Comparison of ENCODE assay signal across 26 cellular contexts in the genomic region with DNA sequence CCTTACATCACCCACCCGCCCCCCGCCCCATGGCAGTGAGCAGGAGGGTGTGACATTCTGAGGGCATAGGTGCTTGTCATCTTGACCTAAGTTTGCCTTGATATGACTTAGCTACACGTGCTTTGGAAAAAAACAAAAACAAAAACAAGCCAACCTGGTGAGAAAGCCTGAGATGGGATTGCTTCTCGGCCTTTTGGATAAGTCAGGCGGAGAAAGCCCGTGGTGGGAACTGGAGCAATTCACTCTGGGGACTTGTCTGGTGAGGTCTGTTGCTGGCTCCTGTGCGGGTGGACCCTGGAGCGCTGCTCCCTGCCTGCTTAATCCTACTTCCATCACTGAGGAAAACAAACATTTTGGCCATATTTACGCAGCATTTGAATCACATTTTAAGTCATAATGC.
"Had no signal": no experiment of that assay in that cellular context is flagged by ENCODE, and none has a peak within 500 bp of the region (broad histone marks: within the 10 kb centered on the region; RNA-seq: fewer than 3 reads in every experiment).

No MANE protein-coding gene starts in this region.

- H3K36me3 ChIP-seq: esophagus squamous epithelium, gastroesophageal sphincter, neural progenitor cell, ovary, prostate gland, right lobe of liver, spleen, tibial nerve had no signal

- H3K9ac ChIP-seq: neural progenitor cell had no signal

- H3K27ac Mint-ChIP-seq: immature natural killer cell; natural killer cell; neural progenitor cell; stimulated activated naive B cell treated with anti-CD40 and anti-IgM and Interleukin-4, amounts not matched to agents 10 μg/mL and 1 μg/mL and 100 μg/mL, for 72 hours; stimulated activated naive CD8-positive, alpha-beta T cell treated with anti-CD3 and anti-CD28 coated beads, Interleukin-15, amount 100 ng/mL, for 72 hours had no signal

- H3K9me3 ChIP-seq: esophagus squamous epithelium, gastroesophageal sphincter, mucosa of descending colon, ovary, prostate gland, right lobe of liver, spleen, testis, tibial nerve had no signal

- H3K4me1 Mint-ChIP-seq: central memory CD8-positive, alpha-beta T cell; immature natural killer cell; natural killer cell; stimulated activated naive B cell treated with anti-CD40 and anti-IgM and Interleukin-4, amounts not matched to agents 10 μg/mL and 1 μg/mL and 100 μg/mL, for 72 hours; stimulated activated naive CD8-positive, alpha-beta T cell treated with anti-CD3 and anti-CD28 coated beads, Interleukin-15, amount 100 ng/mL, for 72 hours had no signal

- FAIRE-seq: endometrium, keratinocyte had no signal

- H3K27me3 ChIP-seq: gastroesophageal sphincter, neural progenitor cell, ovary, right lobe of liver, testis, tibial nerve had no signal

- H3K4me3 Mint-ChIP-seq: central memory CD8-positive, alpha-beta T cell; immature natural killer cell; natural killer cell; neural progenitor cell; stimulated activated naive B cell treated with anti-CD40 and anti-IgM and Interleukin-4, amounts not matched to agents 10 μg/mL and 1 μg/mL and 100 μg/mL, for 72 hours; stimulated activated naive CD8-positive, alpha-beta T cell treated with anti-CD3 and anti-CD28 coated beads, Interleukin-15, amount 100 ng/mL, for 72 hours had no signal

- H3K27ac ChIP-seq: dorsolateral prefrontal cortex, epithelial cell of prostate, esophagus squamous epithelium, gastroesophageal sphincter, neural progenitor cell, ovary, prostate gland, right lobe of liver, spleen, testis, tibial nerve had no signal

- ATAC-seq: gastroesophageal sphincter; natural killer cell; stimulated activated naive B cell treated with anti-CD40 and anti-IgM and Interleukin-4, amounts not matched to agents 10 μg/mL and 1 μg/mL and 100 μg/mL, for 72 hours; stimulated activated naive CD8-positive, alpha-beta T cell treated with anti-CD3 and anti-CD28 coated beads, Interleukin-15, amount 100 ng/mL, for 72 hours had no signal

- H3K9me3 Mint-ChIP-seq: central memory CD8-positive, alpha-beta T cell; natural killer cell; stimulated activated naive B cell treated with anti-CD40 and anti-IgM and Interleukin-4, amounts not matched to agents 10 μg/mL and 1 μg/mL and 100 μg/mL, for 72 hours; stimulated activated naive CD8-positive, alpha-beta T cell treated with anti-CD3 and anti-CD28 coated beads, Interleukin-15, amount 100 ng/mL, for 72 hours had no signal

- H3K4me3 ChIP-seq: dorsolateral prefrontal cortex, esophagus squamous epithelium, gastroesophageal sphincter, mucosa of descending colon, neural progenitor cell, ovary, prostate gland, right lobe of liver, spleen, testis, tibial nerve had no signal

- DNase-seq: cortex of kidney; dorsolateral prefrontal cortex; effector CD8-positive, alpha-beta T cell; esophagus squamous epithelium; glutamatergic neuron; immature natural killer cell; left colon; mucosa of descending colon; natural killer cell; nucleus accumbens; ovary; right lobe of liver; spleen; stimulated activated CD4-positive, alpha-beta T cell treated with anti-CD3 and anti-CD28 coated beads, Interleukin-2, amount 100 ng/mL, for 24 hours; stimulated activated CD4-positive, alpha-beta T cell treated with anti-CD3 and anti-CD28 coated beads, Interleukin-4, amount 100 ng/mL, for 4 hours; stimulated activated naive B cell treated with anti-CD40 and anti-IgM and Interleukin-4, amounts not matched to agents 10 μg/mL and 1 μg/mL and 100 μg/mL, for 72 hours; stimulated activated naive CD8-positive, alpha-beta T cell treated with anti-CD3 and anti-CD28 coated beads, Interleukin-15, amount 100 ng/mL, for 72 hours; testis had no signal

- H3K4me1 ChIP-seq: esophagus squamous epithelium, gastroesophageal sphincter, neural progenitor cell, prostate gland, right lobe of liver, spleen, testis, tibial nerve had no signal

- H3K36me3 Mint-ChIP-seq: immature natural killer cell; natural killer cell; neural progenitor cell; stimulated activated naive B cell treated with anti-CD40 and anti-IgM and Interleukin-4, amounts not matched to agents 10 μg/mL and 1 μg/mL and 100 μg/mL, for 72 hours had no signal
